ENCODE assay signal across 12 cellular contexts in genomic region chr5:128534729-128535128, GRCh38. TPM values are rescaled to one million over a fixed set of nuclear protein-coding genes. Genes with fewer than 3 reads are reported as not detected.
DNase-seq lines count a peak whose midpoint lies in the region; ATAC-seq, FAIRE-seq and TF ChIP-seq lines count a peak whose summit lies in the region.
"Had no signal": no experiment of that assay in that cellular context is flagged by ENCODE, and none has a peak within 500 bp of the region (broad histone marks: within the 10 kb centered on the region; RNA-seq: fewer than 3 reads in every experiment).

No MANE protein-coding gene starts in this region.

- peaks cover 69% of the 10 kb centered on the region for H3K36me3 ChIP-seq in RWPE2 (ENCODE audit: low read depth)
- H3K36me3 ChIP-seq: esophagus squamous epithelium had no signal

- no peak for FAIRE-seq in GM12892 (lab: Jason Lieb, UNC)
- FAIRE-seq: RCC 7860 had no signal

- DNase-seq in HFFc6 (no peak), RWPE2 (ENCODE audit: low spot score) (no peak), fibroblast of mammary gland (ENCODE audit: low read depth) (peak; percentile 35), renal cortical epithelial cell (ENCODE audit: low read depth) (peak; percentile 1), GM12892 (ENCODE audit: insufficient read length) (no peak), RPMI8226 (no peak), foreskin melanocyte (no peak)
- DNase-seq: activated CD4-positive, alpha-beta T cell treated with anti-CD3 and anti-CD28 coated beads, Interleukin-2, amount 50 U/mL, for 4 hours; esophagus squamous epithelium; naive thymus-derived CD4-positive, alpha-beta T cell; T-helper 9 cell had no signal

- H3K4me3 ChIP-seq in RWPE2 (ENCODE audit: severe bottlenecking) (no peak overlapping the region), fibroblast of mammary gland (ENCODE audit: control insufficient read depth, low read depth, low read length) (no peak overlapping the region)
- H3K4me3 ChIP-seq: esophagus squamous epithelium had no signal

- no peaks in the 10 kb centered on the region for H3K27me3 Mint-ChIP-seq in HFFc6 (ENCODE audit: insufficient read depth)

- no peak overlapping the region for H3K27ac Mint-ChIP-seq in HFFc6
- H3K27ac Mint-ChIP-seq: naive thymus-derived CD4-positive, alpha-beta T cell had no signal

- peaks cover 6% of the 10 kb centered on the region; the same call in 1 of the 2 replicates for H3K9me3 Mint-ChIP-seq in HFFc6

- no peak for TF ChIP-seq POLR2A in GM12892 (IDR thresholded peaks at IDR 0.05; ENCODE audit: low read depth, low read length)

- peaks cover 53% of the 10 kb centered on the region for H3K4me1 Mint-ChIP-seq in HFFc6 (ENCODE audit: low read depth)

- no peak for ATAC-seq in RWPE2 (ENCODE audit: low read depth)
- ATAC-seq: naive thymus-derived CD4-positive, alpha-beta T cell had no signal

- H3K36me3 Mint-ChIP-seq in HFFc6 (ENCODE audit: low read depth), result peaks cover 31% of the 10 kb centered on the region

- peaks cover 21% of the 10 kb centered on the region for H3K4me1 ChIP-seq in RWPE2 (ENCODE audit: insufficient read depth, poor library complexity, severe bottlenecking)

- TF ChIP-seq CTCF in HFFc6 (IDR thresholded peaks at IDR 0.05), result no peak
- TF ChIP-seq CTCF in RWPE2 (IDR thresholded peaks at IDR 0.05; ENCODE audit: poor library complexity, severe bottlenecking), result no peak
- TF ChIP-seq CTCF in fibroblast of mammary gland (conservative IDR thresholded peaks at IDR 0.05; ENCODE audit: control insufficient read depth, insufficient read depth, low read depth, low read length), result no peak

- peak overlapping the region; percentile 6 for H3K27ac ChIP-seq in RWPE2 (ENCODE audit: poor library complexity, severe bottlenecking)
- H3K27ac ChIP-seq: esophagus squamous epithelium had no signal

- no peaks in the 10 kb centered on the region for H3K27me3 ChIP-seq in RWPE2 (ENCODE audit: insufficient read depth, poor library complexity, severe bottlenecking)

- H3K4me3 Mint-ChIP-seq in HFFc6, result peak overlapping the region; percentile 95
- H3K4me3 Mint-ChIP-seq: naive thymus-derived CD4-positive, alpha-beta T cell had no signal

- no peaks in the 10 kb centered on the region for H3K9me3 ChIP-seq in RWPE2 (ENCODE audit: severe bottlenecking)
- H3K9me3 ChIP-seq: esophagus squamous epithelium had no signal

RNA-seq across cellular contexts. Expression of gene FBN2, which starts 3.3 kb away (rescaled TPM):
- total RNA-seq in HFFc6 (2021; fragmentation: NEBNext Ultra II Directional; extraction: Animal tissue kit (Norgen Biotek cat#: 25700)), result 100 to 1,000 TPM; 174 to 272 (median 186) TPM
- total RNA-seq in renal cortical epithelial cell, result 24.5 and 50.9 TPM in 2 replicates
- 0.11 TPM for polyA plus RNA-seq in GM12892 (2012; ENCODE audit: missing spikeins)

Comparison
In these comparisons a context has a peak if more than half of its experiments do, and no peak if none do; other contexts are left out.
1. DNase-seq: peak in fibroblast of mammary gland (single experiment) and renal cortical epithelial cell (single experiment); none in HFFc6 (single experiment), RWPE2 (single experiment), GM12892 (single experiment), RPMI8226 (single experiment) and foreskin melanocyte (single experiment).